Comparison of ENCODE assay signal across 8 cellular contexts in genomic region chr12:81627336-81628189, GRCh38.
DNase-seq lines count a peak whose midpoint lies in the region; ATAC-seq, FAIRE-seq and TF ChIP-seq lines count a peak whose summit lies in the region.

No MANE protein-coding gene starts in this region.

- no peak overlapping the region for H2BK5ac ChIP-seq in trophoblast cell (ENCODE audit: low read depth, low read length, poor library complexity)

- dilution Hi-C loops in endothelial cell of umbilical vein (cut with MboI; ENCODE audit: extremely low pct_ligation_motif_present, low sequenced_read_pairs): no loop called here

- H3K79me2 ChIP-seq in OCI-LY3 (ENCODE audit: low read length) (no peaks in the 10 kb centered on the region), endothelial cell of umbilical vein (ENCODE audit: control insufficient read depth, insufficient read depth, low read length) (no peaks in the 10 kb centered on the region), trophoblast cell (ENCODE audit: control insufficient read depth, insufficient read depth, low read length, poor library complexity) (no peaks in the 10 kb centered on the region)

- H3K9me3 ChIP-seq in OCI-LY3 (ENCODE audit: insufficient read depth, low read length) (no peaks in the 10 kb centered on the region), endothelial cell of umbilical vein (replicated peaks; ENCODE audit: control insufficient read depth, insufficient read depth, low read length) (no peaks in the 10 kb centered on the region), trophoblast cell (ENCODE audit: insufficient read depth, low read depth, low read length) (no peaks in the 10 kb centered on the region)

- H3K4me1 ChIP-seq in OCI-LY3 (ENCODE audit: low read length) (peaks cover 10% of the 10 kb centered on the region), endothelial cell of umbilical vein (ENCODE audit: control insufficient read depth, extremely low read depth, insufficient read depth, low read length) (no peaks in the 10 kb centered on the region), trophoblast cell (ENCODE audit: control insufficient read depth in 1 of 2, insufficient read depth in 2 of 2, low read length in 2 of 2) (no peaks in the 10 kb centered on the region)

- no TSS peak for BruUV-seq in endothelial cell of umbilical vein (replicated peaks; lab: Mats Ljungman, UMichigan)

- H3K23ac ChIP-seq in trophoblast cell (ENCODE audit: low read length): no peak overlapping the region

- no peaks in the 10 kb centered on the region for H3K36me3 ChIP-seq in OCI-LY3 (replicated peaks; ENCODE audit: low read depth, low read length)
- no peaks in the 10 kb centered on the region for H3K36me3 ChIP-seq in endothelial cell of umbilical vein (ENCODE audit: control insufficient read depth in 2 of 2, extremely low read depth in 1 of 2, insufficient read depth in 2 of 2, low read length in 2 of 2)
- H3K36me3 ChIP-seq in trophoblast cell (ENCODE audit: control insufficient read depth in 1 of 2, insufficient read depth in 2 of 2, low read length in 2 of 2): no peaks in the 10 kb centered on the region

- no peak overlapping the region for H2BK120ac ChIP-seq in trophoblast cell (ENCODE audit: insufficient read depth, low read length, poor library complexity)

- H4K20me1 ChIP-seq in OCI-LY3 (ENCODE audit: insufficient read depth, low read length) (no peaks in the 10 kb centered on the region), endothelial cell of umbilical vein (replicated peaks; ENCODE audit: control insufficient read depth, extremely low read depth, insufficient read depth, low read length) (no peaks in the 10 kb centered on the region)

- DNase-seq in COLO829 (ENCODE audit: low spot score) (peak; percentile 50), HuH-7.5 (ENCODE audit: low spot score) (peak; percentile 22), endothelial cell of umbilical vein (ENCODE audit: low read depth, low spot score) (peak; percentile 47), trophoblast cell (peak; percentile 7 to 68), ureter (ENCODE audit: low spot score) (no peak)

- H3K4me2 ChIP-seq in OCI-LY3 (ENCODE audit: low read length) (peak overlapping the region; percentile 23; the same call in 1 of the 2 replicates), endothelial cell of umbilical vein (ENCODE audit: insufficient read depth, low read length) (no peak overlapping the region), trophoblast cell (ENCODE audit: low read length) (no peak overlapping the region)

- H3K79me1 ChIP-seq in trophoblast cell (ENCODE audit: low read length): no peaks in the 10 kb centered on the region

- no CpG with 5 or more reads among the region's 4 CpGs for WGBS in trophoblast cell (ENCODE audit: extremely low coverage, insufficient coverage, insufficient read length)

- H4K12ac ChIP-seq in trophoblast cell (ENCODE audit: low read depth, low read length): no peak overlapping the region

- CTCF ChIA-PET in endothelial cell of umbilical vein (lab: Charles Lee): interaction anchor here (0.6 to 2.3 kb wide), 18 partner anchors 10 to 360 kb away, joined by 3 to 17 read pairs (median 4); no protein-coding TSS in a partner anchor

- H2AK5ac ChIP-seq in trophoblast cell (ENCODE audit: low read length): no peak overlapping the region

- no peak overlapping the region for H2AFZ ChIP-seq in OCI-LY3 (ENCODE audit: low read depth, low read length)
- no peak overlapping the region for H2AFZ ChIP-seq in endothelial cell of umbilical vein (ENCODE audit: low read depth, low read length)
- H2AFZ ChIP-seq in trophoblast cell (ENCODE audit: insufficient read depth, low read length, poor library complexity): no peak overlapping the region

- intact Hi-C loops in endothelial cell of umbilical vein (cut with micrococcal nuclease): loop anchor here (1.0 to 5.0 kb wide), 3 partner anchors 176 to 359 kb away; no protein-coding TSS in a partner anchor

- no peak overlapping the region for H4K91ac ChIP-seq in trophoblast cell (ENCODE audit: low read depth, low read length)

- no peak overlapping the region for H3K9ac ChIP-seq in OCI-LY3 (ENCODE audit: low read length)
- no peak overlapping the region for H3K9ac ChIP-seq in endothelial cell of umbilical vein (replicated peaks; ENCODE audit: extremely low read depth, insufficient read depth, low read length)
- H3K9ac ChIP-seq in trophoblast cell (ENCODE audit: low read length): no peak overlapping the region

- H2BK12ac ChIP-seq in trophoblast cell (ENCODE audit: low read length): no peak overlapping the region

- H3K4ac ChIP-seq in trophoblast cell (ENCODE audit: low read depth, low read length): no peak overlapping the region

- POLR2A ChIA-PET in endothelial cell of umbilical vein (lab: Charles Lee): no interaction called here

- no peak overlapping the region for H4K8ac ChIP-seq in trophoblast cell (ENCODE audit: low read depth, low read length)

- TF ChIP-seq CTCF in OCI-LY3 (IDR thresholded peaks at IDR 0.05; ENCODE audit: low read depth, low read length) (peak; percentile 83), endothelial cell of umbilical vein (IDR thresholded peaks at IDR 0.05; ENCODE audit: extremely low read depth in 1 of 2, insufficient read depth in 1 of 2, low read depth in 1 of 2, low read length in 2 of 2) (peak; percentile 36 to 44)

- H3K18ac ChIP-seq in trophoblast cell (ENCODE audit: low read length): no peak overlapping the region

- H3K4me3 ChIP-seq in OCI-LY3 (ENCODE audit: low read length): no peak overlapping the region
- no peak overlapping the region for H3K4me3 ChIP-seq in endothelial cell of umbilical vein (replicated peaks in 1 of 3; ENCODE audit: insufficient read depth in 1 of 3, low read depth in 1 of 3, low read length in 3 of 3)
- no peak overlapping the region for H3K4me3 ChIP-seq in trophoblast cell (ENCODE audit: low read depth, low read length)

- H3K27me3 ChIP-seq in OCI-LY3 (ENCODE audit: low read depth, low read length) (no peaks in the 10 kb centered on the region), endothelial cell of umbilical vein (ENCODE audit: control insufficient read depth in 2 of 2, insufficient read depth in 2 of 2, low read length in 2 of 2) (no peaks in the 10 kb centered on the region), trophoblast cell (ENCODE audit: insufficient read depth, low read length) (no peaks in the 10 kb centered on the region)

- H3K9me1 ChIP-seq in endothelial cell of umbilical vein (replicated peaks; ENCODE audit: control insufficient read depth, extremely low read depth, insufficient read depth, low read length): no peaks in the 10 kb centered on the region

- no peak for ATAC-seq in GM18909 (IDR thresholded peaks at IDR 0.05; ENCODE audit: poor library complexity, unreplicated experiment)
- no peak for ATAC-seq in HG03460 (IDR thresholded peaks at IDR 0.05; ENCODE audit: unreplicated experiment)

- TF ChIP-seq POLR2A in endothelial cell of umbilical vein (IDR thresholded peaks at IDR 0.05; ENCODE audit: low read depth, low read length): no peak

- peak; percentile 76 for FAIRE-seq in endothelial cell of umbilical vein (lab: Jason Lieb, UNC)

- H3K27ac ChIP-seq in OCI-LY3 (ENCODE audit: low read length): no peak overlapping the region
- no peak overlapping the region for H3K27ac ChIP-seq in endothelial cell of umbilical vein (ENCODE audit: insufficient read depth, low read depth, low read length)
- H3K27ac ChIP-seq in trophoblast cell (ENCODE audit: low read depth, low read length): no peak overlapping the region

- no peak overlapping the region for H3K14ac ChIP-seq in trophoblast cell (ENCODE audit: low read length)

TF ChIP-seq in endothelial cell of umbilical vein, 7 proteins besides CTCF, POLR2A, EP300 and RAD21:
- TF ChIP-seq MYC (IDR thresholded peaks at IDR 0.05; ENCODE audit: low read depth, low read length) (no peak), EZH2 (IDR thresholded peaks at IDR 0.05; ENCODE audit: borderline replicate concordance, low read depth, low read length, severe bottlenecking) (no peak), FOS (IDR thresholded peaks at IDR 0.05; ENCODE audit: borderline replicate concordance, insufficient read depth, low read length) (no peak), GATA2 (IDR thresholded peaks at IDR 0.05; ENCODE audit: insufficient read depth, insufficient read length, low read depth, low read length) (no peak), MAX (IDR thresholded peaks at IDR 0.05; ENCODE audit: insufficient read depth, insufficient read length) (no peak), JUN (IDR thresholded peaks at IDR 0.05; ENCODE audit: borderline replicate concordance, insufficient read depth, insufficient read length, low read depth) (no peak), POLR2AphosphoS5 (IDR thresholded peaks at IDR 0.05; ENCODE audit: insufficient read depth, low read depth, low read length) (no peak)
TF ChIP-seq in endothelial cell of umbilical vein: peak in this region for 0.
